1 cellular context compared by ENCODE assay signal in genomic region chr1:153616144-153616884, GRCh38.
A peak's percentile ranks its signal among the peaks of the same experiment; 100 is the strongest.
TF ChIP-seq lines count a peak whose summit lies in the region.

Gene S100A14, minus strand, starts transcription at chr1:153616325. Its CDS starts 467 bp downstream, at chr1:153615858.

TF ChIP-seq in K562, 482 proteins besides CTCF, POLR2A, EP300 and RAD21 (continued from another document and continues in another):
- TF ChIP-seq ARID4B (CRISPR knock-in tag; IDR thresholded peaks at IDR 0.05) (no peak), TRIM28 (IDR thresholded peaks at IDR 0.05) (no peak), NR2C2 (CRISPR knock-in tag; IDR thresholded peaks at IDR 0.05) (no peak), NR2C2 (tag; IDR thresholded peaks at IDR 0.05) (peak; percentile 42; the same call in 1 of the 2 replicates), RHOXF2B (CRISPR knock-in tag; conservative IDR thresholded peaks at IDR 0.05) (no peak), TAF1 (IDR thresholded peaks at IDR 0.05; ENCODE audit: control insufficient read depth, extremely low read depth, insufficient read depth, low read length, severe bottlenecking) (no peak), BHLHE40 (IDR thresholded peaks at IDR 0.05; ENCODE audit: low read length) (peak; percentile 67), NFRKB (IDR thresholded peaks at IDR 0.05; ENCODE audit: low read depth) (no peak), SMAD4 (CRISPR knock-in tag; conservative IDR thresholded peaks at IDR 0.05) (no peak), HMGN3 (IDR thresholded peaks at IDR 0.05; ENCODE audit: borderline replicate concordance, extremely low read depth, insufficient read length, low read depth, low read length) (no peak), PTRF (tag; IDR thresholded peaks at IDR 0.05) (no peak), ZNF280A (IDR thresholded peaks at IDR 0.05; ENCODE audit: low read depth, partially characterized antibody) (no peak), ERF (CRISPR knock-in tag; IDR thresholded peaks at IDR 0.05) (no peak), PHF20 (IDR thresholded peaks at IDR 0.05; ENCODE audit: partially characterized antibody) (no peak), HEY1 (CRISPR knock-in tag; IDR thresholded peaks at IDR 0.05; ENCODE audit: borderline replicate concordance) (no peak), PRDM10 (IDR thresholded peaks at IDR 0.05; ENCODE audit: partially characterized antibody) (peak; percentile 60), SMAD3 (CRISPR knock-in tag; conservative IDR thresholded peaks at IDR 0.05) (no peak), RNF2 (IDR thresholded peaks at IDR 0.05) (no peak), AFF4 (CRISPR knock-in tag; IDR thresholded peaks at IDR 0.05) (no peak), ZNF639 (CRISPR knock-in tag; conservative IDR thresholded peaks at IDR 0.05 in 1 of 2, IDR thresholded peaks at IDR 0.05 in 1 of 2) (no peak), AFF1 (IDR thresholded peaks at IDR 0.05; ENCODE audit: low read depth in 1 of 2, partially characterized antibody in 2 of 2) (no peak), TRIM25 (IDR thresholded peaks at IDR 0.05; ENCODE audit: borderline replicate concordance) (no peak), NFIC (IDR thresholded peaks at IDR 0.05) (peak; percentile 77), HDGF (IDR thresholded peaks at IDR 0.05) (no peak), ZNF589 (CRISPR knock-in tag; IDR thresholded peaks at IDR 0.05; ENCODE audit: low read depth) (no peak), MYC (IDR thresholded peaks at IDR 0.05; ENCODE audit: low read depth, low read length) (peak; percentile 41; the same call in 1 of the 2 replicates), MYC (CRISPR knock-in tag; IDR thresholded peaks at IDR 0.05; ENCODE audit: borderline replicate concordance, low read depth) (no peak), TBL1XR1 (IDR thresholded peaks at IDR 0.05; ENCODE audit: low read length in 2 of 2) (no peak), ZNF592 (IDR thresholded peaks at IDR 0.05) (peak; percentile 56; the same call in 1 of the 2 replicates)
